14 cellular contexts compared by ENCODE assay signal in the genomic region with DNA sequence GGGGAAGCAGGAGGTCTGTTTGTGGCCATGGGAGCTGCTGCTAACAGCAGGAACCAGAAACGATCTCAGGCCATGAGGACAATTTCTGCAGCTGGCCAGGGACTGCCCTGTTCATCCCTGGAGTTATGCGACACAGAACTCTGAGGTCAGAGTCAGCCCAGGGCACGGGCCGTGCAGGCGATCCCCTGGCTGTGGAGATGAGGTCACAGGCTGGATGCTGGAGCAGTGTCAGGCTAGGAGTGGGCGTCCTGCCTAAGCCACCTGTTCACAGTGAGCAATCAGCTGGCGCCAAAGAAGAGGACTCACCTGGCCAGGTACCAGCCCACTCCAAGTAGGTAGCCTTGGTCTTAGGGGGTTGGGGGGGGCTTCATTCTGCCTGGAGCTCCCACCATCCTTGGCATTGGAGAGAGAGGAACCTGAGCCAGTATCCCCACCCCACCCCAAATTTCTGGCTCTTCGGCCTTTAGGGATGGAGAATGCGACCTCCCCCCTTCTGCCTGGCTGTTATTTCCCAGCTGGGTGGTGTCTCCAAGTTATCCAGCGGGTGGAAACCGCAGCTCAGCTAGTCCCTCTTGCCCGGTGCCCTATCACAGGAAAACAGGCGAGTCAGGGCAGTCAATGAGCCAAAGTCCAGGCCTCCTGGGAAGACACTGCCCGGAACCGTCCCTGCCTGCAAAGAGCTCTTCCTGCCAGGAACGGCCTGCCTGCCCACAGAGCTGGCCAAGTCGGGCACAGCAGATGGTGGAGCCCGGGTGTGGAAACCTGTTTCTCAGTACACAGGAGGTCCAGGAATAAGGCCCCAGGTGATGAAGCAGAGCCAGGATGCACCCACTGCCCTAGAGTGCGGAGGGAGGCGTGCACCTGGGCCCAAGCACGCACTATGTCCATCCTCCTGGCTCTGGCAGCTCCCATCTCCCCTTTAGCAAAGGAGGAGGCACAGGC. TPM values are rescaled to one million over a fixed set of nuclear protein-coding genes. Genes with fewer than 3 reads are reported as not detected.
DNase-seq lines count a peak whose midpoint lies in the region; ATAC-seq, FAIRE-seq and TF ChIP-seq lines count a peak whose summit lies in the region.
"Had no signal": no experiment of that assay in that cellular context is flagged by ENCODE, and none has a peak within 500 bp of the region (broad histone marks: within the 10 kb centered on the region; RNA-seq: fewer than 3 reads in every experiment).

No MANE protein-coding gene starts in this region.

- peak; percentile 68 for ATAC-seq in HepG2
- ATAC-seq in HG03439 (IDR thresholded peaks at IDR 0.05; ENCODE audit: unreplicated experiment) = no peak
- ATAC-seq in GM21717 (IDR thresholded peaks at IDR 0.05; ENCODE audit: unreplicated experiment) = no peak
- no peak for ATAC-seq in HG03521 (IDR thresholded peaks at IDR 0.05; ENCODE audit: unreplicated experiment)
- ATAC-seq: A549; activated naive CD4-positive, alpha-beta T cell treated with anti-CD3 and anti-CD28 coated beads, Interleukin-2, amount 50 U/mL, for 72 hours; heart left ventricle had no signal

- TF ChIP-seq RAD21 in HepG2 (CRISPR knock-in tag; IDR thresholded peaks at IDR 0.05) = no peak

- H3K9ac ChIP-seq in HepG2 (ENCODE audit: insufficient read depth, low read depth, low read length) (peak overlapping the region; percentile 62), subcutaneous abdominal adipose tissue (ENCODE audit: low read length in 5 of 5) (peak overlapping the region in 2 of 5 donors; percentile 28 to 51)

- DNase-seq in NCI-H1417 (lab: John Stamatoyannopoulos, UW) (peak in 2 of 3 experiments; percentile 25 to 31), NCI-H1417 treated with DMSO at 0.1 percent for 48 hours (lab: John Stamatoyannopoulos, UW) (no peak), HepG2 (ENCODE audit: low spot score) (peak; percentile 69)
- DNase-seq: activated CD4-positive, alpha-beta T cell treated with anti-CD3 and anti-CD28 coated beads for 4 hours; KBM-7; stimulated activated CD8-positive, alpha-beta memory T cell treated with anti-CD3 and anti-CD28 coated beads, Interleukin-4, amount 100 ng/mL, for 48 hours had no signal

- H3K36me3 ChIP-seq in HepG2 (replicated peaks in 1 of 2; ENCODE audit: control insufficient read depth in 1 of 2, insufficient read depth in 2 of 2, low read length in 2 of 2) (peaks cover 0 to 1% of the 10 kb centered on the region in 2 experiments; a peak in 1 of 5 replicates), subcutaneous abdominal adipose tissue (ENCODE audit: control insufficient read depth in 5 of 5, insufficient read depth in 5 of 5, low read length in 5 of 5) (no peaks in the 10 kb centered on the region)
- H3K36me3 ChIP-seq: heart left ventricle had no signal

- H3K27ac ChIP-seq in VCaP = peak overlapping the region; percentile 52
- H3K27ac ChIP-seq in HepG2 (ENCODE audit: extremely low read length, insufficient read depth, low read length) = peak overlapping the region; percentile 73
- peak overlapping the region; percentile 60 for H3K27ac ChIP-seq in subcutaneous abdominal adipose tissue (ENCODE audit: low read depth, low read length)
- H3K27ac ChIP-seq: heart left ventricle had no signal

- H3K4me3 ChIP-seq in HepG2 (replicated peaks in 1 of 3; ENCODE audit: insufficient read depth in 1 of 3, low read depth in 2 of 3, low read length in 3 of 3) (peak overlapping the region; percentile 41 to 80 (median 56)), subcutaneous abdominal adipose tissue (ENCODE audit: low read depth in 1 of 5, low read length in 5 of 5) (no peak overlapping the region)
- H3K4me3 ChIP-seq: A549 had no signal

- no TSS peak for BruUV-seq in HepG2 (replicated peaks; lab: Mats Ljungman, UMichigan)

- CTCF ChIA-PET in HepG2 (lab: Yijun Ruan, JAX; ENCODE audit: low intra/inter-chr PET ratio, low total read pairs) = no interaction called here

- H3K79me2 ChIP-seq in HepG2 (ENCODE audit: insufficient read depth, low read length) = peaks cover 30% of the 10 kb centered on the region

- 0% methylated on average over 5 of the region's 21 CpGs for WGBS in HepG2 (ENCODE audit: low lambda C conversion rate)

- H3K27me3 ChIP-seq in HepG2 (ENCODE audit: control insufficient read depth in 1 of 2, insufficient read depth in 2 of 2, low read length in 2 of 2) (no peaks in the 10 kb centered on the region), subcutaneous abdominal adipose tissue (ENCODE audit: control insufficient read depth in 5 of 5, insufficient read depth in 4 of 5, low read length in 5 of 5) (no peaks in the 10 kb centered on the region)
- H3K27me3 ChIP-seq: heart left ventricle had no signal

- no peak for TF ChIP-seq EP300 in HepG2 (IDR thresholded peaks at IDR 0.05; ENCODE audit: low read depth in 2 of 2, low read length in 2 of 2)
- TF ChIP-seq EP300 in HepG2 (CRISPR knock-in tag; IDR thresholded peaks at IDR 0.05; ENCODE audit: borderline replicate concordance) = no peak

- TF ChIP-seq POLR2A in HepG2 (IDR thresholded peaks at IDR 0.05; ENCODE audit: insufficient read depth in 1 of 2, low read depth in 2 of 2, low read length in 2 of 2) = no peak

- POLR2A ChIA-PET in HepG2 (lab: Yijun Ruan, JAX) = interaction anchor here (1.0 to 4.0 kb wide), 6 partner anchors 8 to 71 kb away, joined by 3 to 80 read pairs (median 5); no protein-coding TSS in a partner anchor

- in situ Hi-C loops in HepG2 (cut with HindIII; ENCODE audit: extremely low pct_ligation_motif_present, low pct_unique_long_range_greater_than_20kb) = no loop called here

- no peak for TF ChIP-seq CTCF in VCaP (conservative IDR thresholded peaks at IDR 0.05)
- peak; percentile 23; the same call in 1 of the 2 replicates for TF ChIP-seq CTCF in HepG2 (CRISPR knock-in tag; IDR thresholded peaks at IDR 0.05)

- H4K20me1 ChIP-seq in HepG2 (ENCODE audit: insufficient read depth, low read length) = peaks cover 17% of the 10 kb centered on the region; the same call in 1 of the 2 replicates

- intact Hi-C loops in HepG2 (cut with micrococcal nuclease; ENCODE audit: unreplicated experiment) = no loop called here

- no peak for FAIRE-seq in HepG2 (lab: Jason Lieb, UNC)
- FAIRE-seq: A549 had no signal

- H2AFZ ChIP-seq in HepG2 (ENCODE audit: low read length) = no peak overlapping the region

- peak overlapping the region; percentile 98 for H3K4me2 ChIP-seq in HepG2 (ENCODE audit: low read depth, low read length)

- H3K9me3 ChIP-seq in HepG2 (ENCODE audit: low read length) (no peaks in the 10 kb centered on the region), subcutaneous abdominal adipose tissue (ENCODE audit: control insufficient read depth in 5 of 5, low read length in 5 of 5) (no peaks in the 10 kb centered on the region)
- H3K9me3 ChIP-seq: A549, heart left ventricle had no signal

- H3K4me1 ChIP-seq in HepG2 (ENCODE audit: insufficient read depth, low read length) = peaks cover 74% of the 10 kb centered on the region
- peaks cover 5 to 64% (median 55%) of the 10 kb centered on the region in 5 donors for H3K4me1 ChIP-seq in subcutaneous abdominal adipose tissue (ENCODE audit: control insufficient read depth in 5 of 5, insufficient read depth in 5 of 5, low read length in 5 of 5)

RNA-seq across cellular contexts. Expression of a gene that starts 1.8 kb away (rescaled TPM):
- total RNA-seq in HepG2 (2016; rRNA removed; fragmentation: Illumina TruSeq; extraction: Trizol) = 21.5 and 26.3 TPM in 2 replicates
- 11.5 and 11.7 TPM in 2 replicates for total RNA-seq in HepG2 (2016; cell fraction: cytosol; rRNA removed; fragmentation: Illumina TruSeq; extraction: Trizol; ENCODE audit: low read depth)
- 19.4 and 28.8 TPM in 2 replicates for total RNA-seq in HepG2 (2016; cell fraction: insoluble cytoplasmic fraction; rRNA removed; fragmentation: Illumina TruSeq; extraction: Trizol)
- total RNA-seq in HepG2 (2016; cell fraction: membrane; rRNA removed; fragmentation: Illumina TruSeq; extraction: Trizol) = 34.4 and 35.6 TPM in 2 replicates
- total RNA-seq in HepG2 (2016; cell fraction: nucleus; rRNA removed; fragmentation: Illumina TruSeq; extraction: Trizol) = 37.1 and 45.0 TPM in 2 replicates
- 50.0 and 80.3 TPM in 2 replicates for polyA plus RNA-seq in HepG2 (2011; rRNA removed)
- 48.3 and 72.3 TPM in 2 replicates for polyA plus RNA-seq in HepG2 (2011; cell fraction: cytosol; rRNA removed)
- polyA plus RNA-seq in HepG2 (2011; cell fraction: nucleus; rRNA removed) = 227 and 315 TPM in 2 replicates
- polyA plus RNA-seq in HepG2 (2012) = 90.1 and 104 TPM in 2 replicates
- polyA plus RNA-seq in HepG2 (2016; cell fraction: cytosol; fragmentation: Illumina TruSeq; extraction: Trizol; ENCODE audit: low read depth) = 11.1 and 11.5 TPM in 2 replicates
- polyA plus RNA-seq in HepG2 (2016; cell fraction: insoluble cytoplasmic fraction; fragmentation: Illumina TruSeq; extraction: Trizol; ENCODE audit: low read depth) = 52.7 and 63.6 TPM in 2 replicates
- 49.3 and 52.2 TPM in 2 replicates for polyA plus RNA-seq in HepG2 (2016; cell fraction: membrane; fragmentation: Illumina TruSeq; extraction: Trizol; ENCODE audit: low read depth)
- 138 and 141 TPM in 2 replicates for polyA plus RNA-seq in HepG2 (2016; cell fraction: nucleus; fragmentation: Illumina TruSeq; extraction: Trizol; ENCODE audit: insufficient read depth, low read depth)
- polyA minus RNA-seq in HepG2 (2011; rRNA and poly(A)+ RNA removed; ENCODE audit: low replicate concordance) = 4.5 and 192 TPM in 2 replicates
- polyA minus RNA-seq in HepG2 (2011; cell fraction: cytosol; rRNA and poly(A)+ RNA removed) = 91.4 and 94.8 TPM in 2 replicates
- polyA minus RNA-seq in HepG2 (2011; cell fraction: nucleus; rRNA and poly(A)+ RNA removed) = 41.0 and 47.5 TPM in 2 replicates

RNA-seq across cellular contexts. Expression of a gene that starts 58.0 kb away (rescaled TPM):
- total RNA-seq in HepG2 (2016; rRNA removed; fragmentation: Illumina TruSeq; extraction: Trizol) = not detected in 2 replicates
- not detected in 2 replicates for total RNA-seq in HepG2 (2016; cell fraction: cytosol; rRNA removed; fragmentation: Illumina TruSeq; extraction: Trizol; ENCODE audit: low read depth)
- total RNA-seq in HepG2 (2016; cell fraction: insoluble cytoplasmic fraction; rRNA removed; fragmentation: Illumina TruSeq; extraction: Trizol) = not detected in 2 replicates
- not detected in 2 replicates for total RNA-seq in HepG2 (2016; cell fraction: membrane; rRNA removed; fragmentation: Illumina TruSeq; extraction: Trizol)
- total RNA-seq in HepG2 (2016; cell fraction: nucleus; rRNA removed; fragmentation: Illumina TruSeq; extraction: Trizol) = not detected in 2 replicates
- 0.03 TPM in 1 of 2 replicates, not detected in the other for polyA plus RNA-seq in HepG2 (2011; rRNA removed)
- 0.01 and 0.04 TPM in 2 replicates for polyA plus RNA-seq in HepG2 (2011; cell fraction: cytosol; rRNA removed)
- polyA plus RNA-seq in HepG2 (2011; cell fraction: nucleus; rRNA removed) = 0.18 and 0.26 TPM in 2 replicates
- polyA plus RNA-seq in HepG2 (2012) = 0.05 and 0.07 TPM in 2 replicates
- polyA plus RNA-seq in HepG2 (2016; cell fraction: cytosol; fragmentation: Illumina TruSeq; extraction: Trizol; ENCODE audit: low read depth) = not detected in 2 replicates
- not detected in 2 replicates for polyA plus RNA-seq in HepG2 (2016; cell fraction: insoluble cytoplasmic fraction; fragmentation: Illumina TruSeq; extraction: Trizol; ENCODE audit: low read depth)
- polyA plus RNA-seq in HepG2 (2016; cell fraction: membrane; fragmentation: Illumina TruSeq; extraction: Trizol; ENCODE audit: low read depth) = not detected in 2 replicates
- polyA plus RNA-seq in HepG2 (2016; cell fraction: nucleus; fragmentation: Illumina TruSeq; extraction: Trizol; ENCODE audit: insufficient read depth, low read depth) = not detected in 2 replicates
- 0.30 and 0.84 TPM in 2 replicates for polyA minus RNA-seq in HepG2 (2011; rRNA and poly(A)+ RNA removed; ENCODE audit: low replicate concordance)
- polyA minus RNA-seq in HepG2 (2011; cell fraction: cytosol; rRNA and poly(A)+ RNA removed) = not detected in 2 replicates
- 0.13 TPM in 1 of 2 replicates, not detected in the other for polyA minus RNA-seq in HepG2 (2011; cell fraction: nucleus; rRNA and poly(A)+ RNA removed)

Comparison
In these comparisons a context has a peak if more than half of its experiments do, and no peak if none do; other contexts are left out.
1. H3K4me3 ChIP-seq: peak in HepG2 (3 of 3); none in subcutaneous abdominal adipose tissue (0 of 5).
2. Peak in every context shown above with its lines, with median percentiles within 50 percentile points of each other: H3K27ac ChIP-seq.